1 cellular context compared by ENCODE assay signal in the genomic region with DNA sequence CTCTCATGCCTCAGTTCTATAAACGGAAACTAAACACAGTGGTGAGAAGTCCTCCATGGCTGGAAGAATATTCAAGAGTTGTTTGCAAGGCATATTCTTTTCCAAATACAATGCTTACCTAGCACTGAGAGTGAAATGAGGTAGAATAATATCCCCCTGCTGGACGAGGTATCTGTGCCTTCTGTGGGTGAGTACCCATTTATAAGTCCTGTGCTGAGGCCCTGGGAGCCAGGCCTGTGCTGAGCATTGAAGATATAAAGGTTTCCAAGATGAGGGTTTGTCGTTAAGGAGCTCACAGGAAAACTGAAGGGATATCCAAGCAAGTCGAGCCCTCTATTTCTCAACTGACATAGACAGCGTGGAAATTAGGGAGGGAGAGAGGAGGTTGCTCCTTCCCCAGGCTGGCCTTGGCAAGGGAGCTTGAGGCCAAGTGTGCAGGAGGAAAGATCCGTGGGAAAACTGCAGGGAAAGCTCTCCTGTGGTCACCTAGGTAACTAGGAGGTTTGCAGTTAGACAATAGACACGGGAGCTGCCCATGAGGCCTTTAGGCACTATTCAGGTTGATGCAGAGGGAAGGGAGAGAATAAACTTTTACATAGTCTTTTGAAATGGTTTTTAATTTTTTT.
TF ChIP-seq lines count a peak whose summit lies in the region.

No MANE protein-coding gene starts in this region.

TF ChIP-seq in SK-N-SH, 30 proteins besides CTCF, POLR2A, EP300 and RAD21 (continued from another document):
- TF ChIP-seq, protein P1, sequence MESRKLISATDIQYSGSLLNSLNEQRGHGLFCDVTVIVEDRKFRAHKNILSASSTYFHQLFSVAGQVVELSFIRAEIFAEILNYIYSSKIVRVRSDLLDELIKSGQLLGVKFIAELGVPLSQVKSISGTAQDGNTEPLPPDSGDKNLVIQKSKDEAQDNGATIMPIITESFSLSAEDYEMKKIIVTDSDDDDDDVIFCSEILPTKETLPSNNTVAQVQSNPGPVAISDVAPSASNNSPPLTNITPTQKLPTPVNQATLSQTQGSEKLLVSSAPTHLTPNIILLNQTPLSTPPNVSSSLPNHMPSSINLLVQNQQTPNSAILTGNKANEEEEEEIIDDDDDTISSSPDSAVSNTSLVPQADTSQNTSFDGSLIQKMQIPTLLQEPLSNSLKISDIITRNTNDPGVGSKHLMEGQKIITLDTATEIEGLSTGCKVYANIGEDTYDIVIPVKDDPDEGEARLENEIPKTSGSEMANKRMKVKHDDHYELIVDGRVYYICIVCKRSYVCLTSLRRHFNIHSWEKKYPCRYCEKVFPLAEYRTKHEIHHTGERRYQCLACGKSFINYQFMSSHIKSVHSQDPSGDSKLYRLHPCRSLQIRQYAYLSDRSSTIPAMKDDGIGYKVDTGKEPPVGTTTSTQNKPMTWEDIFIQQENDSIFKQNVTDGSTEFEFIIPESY (IDR thresholded peaks at IDR 0.05; ENCODE audit: borderline replicate concordance, low read depth): no peak
- TF ChIP-seq MEF2A (IDR thresholded peaks at IDR 0.05; ENCODE audit: borderline replicate concordance, low read depth) (no peak), FOXM1 (IDR thresholded peaks at IDR 0.05; ENCODE audit: low read depth) (no peak), YY1 (IDR thresholded peaks at IDR 0.05; ENCODE audit: low read depth) (no peak), SMC3 (IDR thresholded peaks at IDR 0.05; ENCODE audit: low read depth, low read length) (no peak)
